1 cellular context compared by ENCODE assay signal in the genomic region with DNA sequence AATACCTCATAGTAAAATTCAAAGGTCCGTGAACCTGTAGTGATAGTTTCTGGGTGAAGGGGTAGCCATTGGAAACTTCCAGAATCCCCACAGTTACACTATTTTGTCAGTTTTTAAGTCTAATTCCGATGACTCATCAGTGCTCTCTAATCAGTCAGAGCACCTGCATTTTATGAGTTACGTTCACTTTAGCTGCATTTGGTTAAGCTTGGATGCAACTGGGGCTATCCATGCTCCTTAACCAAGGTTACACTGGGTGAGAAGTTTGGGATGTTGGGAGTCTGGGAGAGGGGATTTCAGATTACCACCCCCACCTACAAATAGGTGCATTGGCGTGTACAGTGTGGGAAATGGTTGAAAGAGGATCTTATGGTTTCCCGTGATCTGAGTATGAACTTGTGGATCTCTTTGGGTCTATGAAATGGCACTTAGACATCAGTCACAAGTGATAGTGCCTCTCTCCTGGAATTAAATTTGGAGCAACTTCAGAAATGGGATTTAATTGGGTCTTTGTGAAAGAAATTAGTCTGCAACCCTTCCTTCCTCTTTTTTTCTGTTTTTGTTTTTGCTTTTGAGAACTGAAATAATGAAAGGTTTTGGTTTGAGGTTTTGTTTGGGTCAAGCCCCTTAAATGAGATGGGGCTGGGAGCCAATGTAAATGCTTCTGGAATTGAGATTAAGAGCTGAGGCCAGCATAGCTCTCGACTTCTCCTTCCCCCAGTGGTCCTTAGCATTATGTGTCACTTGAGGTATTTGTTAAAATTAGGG.
TF ChIP-seq lines count a peak whose summit lies in the region.

No MANE protein-coding gene starts in this region.

TF ChIP-seq in HepG2, 621 proteins besides CTCF, POLR2A, EP300 and RAD21:
- TF ChIP-seq MAFF (IDR thresholded peaks at IDR 0.05; ENCODE audit: low read depth, low read length) (peak; percentile 34; the same call in 1 of the 2 replicates), MAFK (conservative IDR thresholded peaks at IDR 0.05 in 1 of 2, IDR thresholded peaks at IDR 0.05 in 1 of 2; ENCODE audit: low read length in 2 of 2) (peak; percentile 41 to 45; a peak in 3 of 4 replicates), ADNP (CRISPR knock-in tag; IDR thresholded peaks at IDR 0.05) (no peak)
TF ChIP-seq in HepG2: peak in this region for 2.
